In the genomic region with DNA sequence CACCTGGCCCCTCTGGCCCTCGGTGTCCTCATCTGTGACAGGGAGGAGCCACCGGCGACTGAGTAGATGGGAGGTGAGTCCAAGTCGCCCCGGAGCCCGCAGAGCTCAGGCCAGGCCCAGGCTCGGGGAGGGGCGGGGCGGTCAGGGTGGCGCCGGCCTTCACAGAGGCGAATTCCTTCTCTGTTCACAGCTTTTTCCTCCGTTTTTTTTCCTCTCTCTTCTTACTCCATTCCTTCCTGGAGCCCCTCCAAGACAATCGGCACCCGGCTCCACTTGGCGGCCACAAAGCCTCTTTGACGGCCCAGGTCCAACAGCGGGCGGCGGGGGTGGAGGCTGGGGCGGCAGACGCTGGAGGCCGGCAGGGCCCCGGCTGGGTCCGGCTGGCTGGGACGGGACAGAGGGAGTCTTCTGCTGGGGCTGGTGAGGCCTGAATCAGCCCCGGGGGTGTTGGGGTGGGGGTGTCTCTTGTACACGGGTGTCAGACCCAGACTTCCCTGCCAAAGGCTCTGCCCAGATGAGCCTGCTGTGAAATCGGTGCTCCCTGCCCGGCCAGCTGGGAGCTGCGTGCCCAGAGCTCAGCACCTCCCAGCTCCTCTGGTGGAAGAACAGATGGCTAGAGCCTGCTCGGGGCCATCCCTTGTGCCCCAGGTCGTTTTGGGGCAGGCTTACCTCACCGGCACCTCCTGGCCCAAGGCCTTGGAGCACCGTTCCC, we compare ENCODE assay signal across 10 cellular contexts. TPM values are rescaled to one million over a fixed set of nuclear protein-coding genes. Genes with fewer than 3 reads are reported as not detected.
DNase-seq lines count a peak whose midpoint lies in the region; ATAC-seq and TF ChIP-seq lines count a peak whose summit lies in the region.
"Had no signal": no experiment of that assay in that cellular context is flagged by ENCODE, and none has a peak within 500 bp of the region (broad histone marks: within the 10 kb centered on the region; RNA-seq: fewer than 3 reads in every experiment).

No MANE protein-coding gene starts in this region.

- in situ Hi-C loops in gastrocnemius medialis (cut with MboI; ENCODE audit: low sequenced_read_pairs in 4 of 4), result no loop called here

- WGBS in prostate gland, result 11% methylated on average over 35 of the region's 35 CpGs

- intact Hi-C loops in gastrocnemius medialis (cut with DNase I; ENCODE audit: low total_unique reads), result no loop called here
- intact Hi-C loops in prostate gland (cut with DNase I), result no loop called here

- H3K4me1 ChIP-seq in gastrocnemius medialis (peaks cover 0 to 11% of the 10 kb centered on the region in 2 donors), prostate gland (replicated peaks) (peaks cover 1% of the 10 kb centered on the region)

- H3K27ac ChIP-seq in gastrocnemius medialis (no peak overlapping the region), prostate gland (peak overlapping the region in 1 of 2 donors; percentile 12)

- TF ChIP-seq POLR2A in gastrocnemius medialis (IDR thresholded peaks at IDR 0.05) (no peak), prostate gland (IDR thresholded peaks at IDR 0.05) (no peak)

- peak in 1 of 2 donors; percentile 28 for ATAC-seq in gastrocnemius medialis

- no peaks in the 10 kb centered on the region for H3K9me3 ChIP-seq in gastrocnemius medialis
- H3K9me3 ChIP-seq in prostate gland, result no peaks in the 10 kb centered on the region

- peaks cover 39 to 84% (median 53%) of the 10 kb centered on the region in 3 donors for H3K27me3 ChIP-seq in gastrocnemius medialis
- H3K27me3 ChIP-seq in prostate gland (replicated peaks; ENCODE audit: insufficient read depth), result no peaks in the 10 kb centered on the region

- H3K36me3 ChIP-seq in gastrocnemius medialis (no peaks in the 10 kb centered on the region), prostate gland (no peaks in the 10 kb centered on the region)

- TF ChIP-seq CTCF in cardiac fibroblast (IDR thresholded peaks at IDR 0.05; ENCODE audit: low read depth, low read length) (no peak), gastrocnemius medialis (IDR thresholded peaks at IDR 0.05 in 4 of 5, conservative IDR thresholded peaks at IDR 0.05 in 1 of 5) (no peak), prostate gland (IDR thresholded peaks at IDR 0.05) (no peak)

- DNase-seq in GM04503 (ENCODE audit: low read depth), result peak; percentile 55
- peak; percentile 27 to 94 for DNase-seq in cardiac fibroblast (ENCODE audit: low read depth in 2 of 2)
- peak; percentile 58 for DNase-seq in hepatic stellate cell (ENCODE audit: low spot score)
- DNase-seq in gastrocnemius medialis, result no peak
- no peak for DNase-seq in prostate gland (ENCODE audit: low spot score)
- no peak for DNase-seq in CD1c-positive myeloid dendritic cell (ENCODE audit: extremely low spot score)
- DNase-seq in GOT3 (lab: John Stamatoyannopoulos, UW), result no peak
- DNase-seq in NCI-H2227 (lab: John Stamatoyannopoulos, UW; ENCODE audit: unreplicated experiment), result no peak
- DNase-seq: KBM-7, NCI-H2227 treated with DMSO at 0.1 percent for 48 hours had no signal

- H3K4me3 ChIP-seq in cardiac fibroblast (replicated peaks in 1 of 2; ENCODE audit: low read depth in 2 of 2, low read length in 2 of 2) (no peak overlapping the region), gastrocnemius medialis (peak overlapping the region in 3 of 4 donors; percentile 20 to 32 (median 28)), prostate gland (peak overlapping the region in 1 of 2 donors; percentile 1)

RNA-seq across cellular contexts. Expression of a gene that starts 22.6 kb away (rescaled TPM):
- 10 to 100 TPM; 10.4 to 32.4 (median 15.2) TPM for total RNA-seq in gastrocnemius medialis
- total RNA-seq in prostate gland, result 10 to 100 TPM; 26.6 to 29.4 TPM

RNA-seq across cellular contexts. Expression of a gene that starts 40.8 kb away (rescaled TPM):
- total RNA-seq in gastrocnemius medialis (under 1 TPM in 1 of 4 donors, not detected in 3; 0.16 TPM), prostate gland (under 1 TPM; 0.27 to 0.34 TPM)

RNA-seq across cellular contexts. Expression of a gene that starts 47.2 kb away (rescaled TPM):
- 10 to 100 TPM in 1 of 4 donors, 1 to 10 TPM in 2, under 1 TPM in 1; 0.12 to 10.8 (median 2.4) TPM for total RNA-seq in gastrocnemius medialis
- total RNA-seq in prostate gland, result 10 to 100 TPM; 53.6 to 56.8 TPM

Comparison
In these comparisons a context has a peak if more than half of its experiments do, and no peak if none do; other contexts are left out.
1. DNase-seq: peak in GM04503 (single experiment), cardiac fibroblast (2 of 2) and hepatic stellate cell (single experiment); none in gastrocnemius medialis (0 of 2), prostate gland (single experiment), CD1c-positive myeloid dendritic cell (single experiment), GOT3 (single experiment) and NCI-H2227 (single experiment).
2. H3K4me3 ChIP-seq: peak in gastrocnemius medialis (3 of 4); none in cardiac fibroblast (0 of 2).
3. RNA of a gene that starts 47.2 kb away (total RNA-seq): 53.6 to 56.8 TPM in prostate gland; 0.12 to 10.8 TPM in gastrocnemius medialis; every median in the first group is over 4 times any median in the second.